Comparison of ENCODE assay signal across 8 cellular contexts in genomic region chr9:131654369-131654768, GRCh38.
DNase-seq lines count a peak whose midpoint lies in the region; ATAC-seq, FAIRE-seq and TF ChIP-seq lines count a peak whose summit lies in the region.
"Not testable (repeated sequence)": the region's sequence is repeated elsewhere in the genome, so short reads cannot be mapped to it uniquely, and the experiment has no call there.

No MANE protein-coding gene starts in this region.

- ATAC-seq in WTC11; memory B cell (ENCODE audit: low read depth); upper lobe of left lung (ENCODE audit: low FRiP score in 2 of 2): not testable (repeated sequence)

- not testable (repeated sequence) for H3K9me3 Mint-ChIP-seq in CD14-positive monocyte; IgD-negative memory B cell; WTC11; astrocyte (ENCODE audit: unreplicated experiment); memory B cell; progenitor cell of endocrine pancreas (ENCODE audit: low read depth)

- not testable (repeated sequence) for H3K9ac ChIP-seq in astrocyte (ENCODE audit: low read length)

- H3K4me3 ChIP-seq in astrocyte (ENCODE audit: insufficient read depth, low read depth, low read length); esophagus squamous epithelium; upper lobe of left lung: not testable (repeated sequence)

- H3K4me2 ChIP-seq in astrocyte (ENCODE audit: low read length): not testable (repeated sequence)

- CTCF ChIA-PET in WTC11 (lab: Charles Lee): not testable (repeated sequence)

- not testable (repeated sequence) for DNase-seq in CD14-positive monocyte (ENCODE audit: low spot score); WTC11 (ENCODE audit: low spot score); astrocyte (ENCODE audit: low read depth); esophagus squamous epithelium (lab: John Stamatoyannopoulos, UW); memory B cell (ENCODE audit: low spot score in 2 of 2); progenitor cell of endocrine pancreas (ENCODE audit: low spot score, unreplicated experiment); upper lobe of left lung

- H3K36me3 ChIP-seq in astrocyte (ENCODE audit: insufficient read depth, low read length); upper lobe of left lung: not testable (repeated sequence)
- H3K36me3 ChIP-seq in esophagus squamous epithelium: peaks cover 0 to 17% (median 0%) of the 10 kb centered on the region in 3 donors

- H3K9me3 ChIP-seq in astrocyte (ENCODE audit: insufficient read depth, low read depth, low read length); esophagus squamous epithelium; upper lobe of left lung: not testable (repeated sequence)

- TF ChIP-seq POLR2A in esophagus squamous epithelium (IDR thresholded peaks at IDR 0.05); upper lobe of left lung (IDR thresholded peaks at IDR 0.05): not testable (repeated sequence)

- not testable (repeated sequence) for H2AFZ ChIP-seq in astrocyte (ENCODE audit: low read depth, low read length)

- H3K36me3 Mint-ChIP-seq in CD14-positive monocyte: peaks cover 22 to 41% of the 10 kb centered on the region in 2 donors
- not testable (repeated sequence) for H3K36me3 Mint-ChIP-seq in IgD-negative memory B cell; WTC11; progenitor cell of endocrine pancreas (ENCODE audit: insufficient read depth)
- H3K36me3 Mint-ChIP-seq in astrocyte (ENCODE audit: low read depth, unreplicated experiment): peaks cover 10% of the 10 kb centered on the region
- H3K36me3 Mint-ChIP-seq in memory B cell: peaks cover 12% of the 10 kb centered on the region

- not testable (repeated sequence) for FAIRE-seq in astrocyte (lab: Jason Lieb, UNC)

- not testable (repeated sequence) for H3K4me3 Mint-ChIP-seq in CD14-positive monocyte; WTC11; astrocyte (ENCODE audit: unreplicated experiment); progenitor cell of endocrine pancreas (ENCODE audit: low read depth)
- peak overlapping the region in 2 of 4 donors; percentile 48 to 77 for H3K4me3 Mint-ChIP-seq in IgD-negative memory B cell
- peak overlapping the region; percentile 5 for H3K4me3 Mint-ChIP-seq in memory B cell

- H3K4me1 Mint-ChIP-seq in CD14-positive monocyte (peaks cover 78% of the 10 kb centered on the region), IgD-negative memory B cell (peaks cover 52 to 74% (median 55%) of the 10 kb centered on the region in 3 donors), WTC11 (peaks cover 43% of the 10 kb centered on the region), astrocyte (ENCODE audit: low read depth, unreplicated experiment) (peaks cover 39% of the 10 kb centered on the region), memory B cell (peaks cover 61% of the 10 kb centered on the region), progenitor cell of endocrine pancreas (ENCODE audit: low read depth) (peaks cover 37% of the 10 kb centered on the region)

- POLR2A ChIA-PET in WTC11 (lab: Charles Lee): not testable (repeated sequence)

- not testable (repeated sequence) for TF ChIP-seq CTCF in CD14-positive monocyte (IDR thresholded peaks at IDR 0.05); WTC11 (IDR thresholded peaks at IDR 0.05); astrocyte (IDR thresholded peaks at IDR 0.05; ENCODE audit: insufficient read depth, low read depth, low read length); esophagus squamous epithelium (IDR thresholded peaks at IDR 0.05); progenitor cell of endocrine pancreas (IDR thresholded peaks at IDR 0.05; ENCODE audit: unreplicated experiment); upper lobe of left lung (IDR thresholded peaks at IDR 0.05)

- H3K79me2 ChIP-seq in astrocyte (ENCODE audit: insufficient read depth, low read length): peaks cover 34% of the 10 kb centered on the region

- H3K27ac Mint-ChIP-seq in CD14-positive monocyte (peak overlapping the region in 6 of 7 donors; percentile 67 to 99 (median 97)), IgD-negative memory B cell (peak overlapping the region; percentile 55 to 97 (median 83)), astrocyte (ENCODE audit: unreplicated experiment) (peak overlapping the region; percentile 22), memory B cell (peak overlapping the region; percentile 94), progenitor cell of endocrine pancreas (peak overlapping the region; percentile 89)
- not testable (repeated sequence) for H3K27ac Mint-ChIP-seq in WTC11

- TF ChIP-seq EP300 in upper lobe of left lung (IDR thresholded peaks at IDR 0.05): not testable (repeated sequence)

- H3K27ac ChIP-seq in astrocyte (ENCODE audit: low read depth, low read length): not testable (repeated sequence)
- H3K27ac ChIP-seq in esophagus squamous epithelium (peak overlapping the region in 3 of 4 donors; percentile 12 to 37 (median 15)), upper lobe of left lung (peak overlapping the region; percentile 70 to 87 (median 82))

- not testable (repeated sequence) for H3K27me3 Mint-ChIP-seq in CD14-positive monocyte (ENCODE audit: low read depth in 3 of 3); IgD-negative memory B cell; WTC11 (ENCODE audit: low read depth); astrocyte (ENCODE audit: low read depth, unreplicated experiment); memory B cell; progenitor cell of endocrine pancreas

- H4K20me1 ChIP-seq in astrocyte (ENCODE audit: insufficient read depth, low read length): peaks cover 53% of the 10 kb centered on the region

- 91 to 93% methylated on average over 3 to 5 of the region's 5 CpGs for WGBS in esophagus squamous epithelium, 2 donors
- 95 to 97% methylated on average over 5 of the region's 5 CpGs for WGBS in upper lobe of left lung, 2 donors

- intact Hi-C loops in CD14-positive monocyte (cut with micrococcal nuclease): loop anchor here in 1 of 2 donors (10.0 kb wide), 1 partner anchor 80 kb away; no protein-coding TSS in a partner anchor
- intact Hi-C loops in esophagus squamous epithelium (cut with DNase I): not testable (repeated sequence)

- not testable (repeated sequence) for H3K27me3 ChIP-seq in astrocyte (ENCODE audit: insufficient read depth, low read length); esophagus squamous epithelium; upper lobe of left lung

- peaks cover 20% of the 10 kb centered on the region for H3K4me1 ChIP-seq in astrocyte (ENCODE audit: insufficient read depth, low read length)
- peaks cover 11 to 77% (median 42%) of the 10 kb centered on the region in 3 donors for H3K4me1 ChIP-seq in esophagus squamous epithelium
- peaks cover 61 to 73% (median 66%) of the 10 kb centered on the region in 4 donors for H3K4me1 ChIP-seq in upper lobe of left lung

TF ChIP-seq in WTC11, 78 proteins besides CTCF, POLR2A, EP300 and RAD21:
- peak; percentile 85 for TF ChIP-seq ZNF121 (CRISPR knock-in tag; IDR thresholded peaks at IDR 0.05)
